Comparison of ENCODE assay signal across 1 cellular context in the genomic region with DNA sequence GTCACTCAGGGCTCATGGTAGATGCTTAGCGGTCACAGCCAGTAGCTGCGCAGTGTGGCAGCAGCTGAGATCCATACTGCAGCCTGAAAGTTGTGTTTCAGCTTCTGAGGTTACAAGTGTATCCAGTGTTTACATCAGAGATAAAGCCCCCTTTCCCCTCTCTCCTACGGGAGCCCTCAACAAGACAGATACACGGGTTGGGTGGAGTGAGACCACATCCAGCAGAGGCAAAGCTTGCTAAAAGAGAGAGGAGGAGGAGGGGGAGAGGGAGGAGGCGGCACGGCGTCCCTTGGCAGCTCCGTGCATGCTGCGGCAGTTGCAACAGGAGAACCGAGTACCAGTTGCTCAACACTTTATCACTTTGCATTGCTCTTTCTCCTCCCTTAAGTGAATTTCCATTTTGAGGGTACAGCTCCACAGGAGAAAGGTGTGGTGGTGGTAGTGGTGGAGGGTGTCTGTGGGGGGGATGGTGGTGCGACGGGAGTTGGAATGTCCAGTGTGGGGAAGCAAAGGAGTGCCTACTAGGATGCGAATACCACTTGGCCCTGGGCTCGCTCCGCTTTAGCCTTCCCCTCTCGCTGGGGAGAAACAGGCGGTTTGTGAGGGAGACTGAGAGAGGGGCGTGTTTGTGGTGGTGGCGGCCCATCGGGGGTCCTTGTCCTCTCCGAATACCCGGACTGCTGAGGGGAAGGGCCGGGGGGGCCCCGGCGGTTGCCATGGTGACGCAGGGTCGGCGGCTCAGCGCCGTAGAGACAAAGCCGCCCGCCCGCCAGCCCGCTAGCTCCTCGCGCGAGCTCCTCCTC.
TF ChIP-seq lines count a peak whose summit lies in the region.

No MANE protein-coding gene starts in this region.

TF ChIP-seq in K562, 482 proteins besides CTCF, POLR2A, EP300 and RAD21 (continued from another document and continues in another):
- TF ChIP-seq FOXP4 (CRISPR knock-in tag; IDR thresholded peaks at IDR 0.05; ENCODE audit: borderline replicate concordance) (no peak), ARID3A (IDR thresholded peaks at IDR 0.05; ENCODE audit: borderline replicate concordance, low read depth, low read length) (no peak), ZNF134 (CRISPR knock-in tag; conservative IDR thresholded peaks at IDR 0.05) (no peak), SMAD1 (IDR thresholded peaks at IDR 0.05; ENCODE audit: low read depth, low read length, partially characterized antibody) (no peak), ZNF79 (CRISPR knock-in tag; IDR thresholded peaks at IDR 0.05; ENCODE audit: low read depth) (no peak), CCAR2 (IDR thresholded peaks at IDR 0.05; ENCODE audit: low read depth, low read length) (no peak), MBD2 (IDR thresholded peaks at IDR 0.05; ENCODE audit: borderline replicate concordance, low read depth) (0 out of 2 replicates have a peak, but pooled peaks have one; percentile 19), TAF9B (IDR thresholded peaks at IDR 0.05; ENCODE audit: partially characterized antibody) (peak; percentile 47), STAT5B (CRISPR knock-in tag; IDR thresholded peaks at IDR 0.05) (no peak), ZNF76 (CRISPR knock-in tag; IDR thresholded peaks at IDR 0.05; ENCODE audit: borderline replicate concordance) (no peak), REST (CRISPR knock-in tag; IDR thresholded peaks at IDR 0.05; ENCODE audit: low read depth) (no peak), L3MBTL2 (IDR thresholded peaks at IDR 0.05) (peak; percentile 34; the same call in 1 of the 2 replicates), ATF4 (CRISPR knock-in tag; IDR thresholded peaks at IDR 0.05) (0 out of 2 replicates have a peak, but pooled peaks have one; percentile 6), ZNF431 (CRISPR knock-in tag; IDR thresholded peaks at IDR 0.05) (peak; percentile 71; the same call in 1 of the 2 replicates), JUN (IDR thresholded peaks at IDR 0.05; ENCODE audit: borderline replicate concordance, low read depth, low read length) (no peak), JUN (CRISPR knock-in tag; IDR thresholded peaks at IDR 0.05; ENCODE audit: borderline replicate concordance) (no peak), PHF20 (IDR thresholded peaks at IDR 0.05; ENCODE audit: partially characterized antibody) (no peak), ZKSCAN3 (CRISPR knock-in tag; IDR thresholded peaks at IDR 0.05) (no peak), ZNF175 (CRISPR knock-in tag; IDR thresholded peaks at IDR 0.05; ENCODE audit: low read depth) (no peak), SLC30A9 (CRISPR knock-in tag; IDR thresholded peaks at IDR 0.05) (no peak), ZNF143 (CRISPR knock-in tag; IDR thresholded peaks at IDR 0.05) (no peak), BRCA1 (IDR thresholded peaks at IDR 0.05) (no peak), BRCA1 (CRISPR knock-in tag; IDR thresholded peaks at IDR 0.05) (no peak), RCOR1 (IDR thresholded peaks at IDR 0.05; ENCODE audit: borderline replicate concordance in 1 of 2, low read depth in 2 of 2, low read length in 2 of 2) (no peak), SRSF7 (optimal IDR thresholded peaks at IDR 0.05; ENCODE audit: low read depth, low read length) (no peak), COPS2 (conservative IDR thresholded peaks at IDR 0.05) (no peak), ZNF184 (CRISPR knock-in tag; IDR thresholded peaks at IDR 0.05) (no peak), ZNF274 (IDR thresholded peaks at IDR 0.05; ENCODE audit: borderline replicate concordance, low read depth, low read length) (no peak), ZNF408 (CRISPR knock-in tag; IDR thresholded peaks at IDR 0.05; ENCODE audit: low read depth) (no peak), THRAP3 (IDR thresholded peaks at IDR 0.05; ENCODE audit: borderline replicate concordance) (no peak), MTA3 (IDR thresholded peaks at IDR 0.05; ENCODE audit: borderline replicate concordance) (peak; percentile 69), ETS1 (conservative IDR thresholded peaks at IDR 0.05; ENCODE audit: control insufficient read depth, low read depth, low read length) (no peak; the same call in 1 of the 2 replicates), ZFPM2 (CRISPR knock-in tag; IDR thresholded peaks at IDR 0.05) (no peak)
- TF ChIP-seq, protein P1, sequence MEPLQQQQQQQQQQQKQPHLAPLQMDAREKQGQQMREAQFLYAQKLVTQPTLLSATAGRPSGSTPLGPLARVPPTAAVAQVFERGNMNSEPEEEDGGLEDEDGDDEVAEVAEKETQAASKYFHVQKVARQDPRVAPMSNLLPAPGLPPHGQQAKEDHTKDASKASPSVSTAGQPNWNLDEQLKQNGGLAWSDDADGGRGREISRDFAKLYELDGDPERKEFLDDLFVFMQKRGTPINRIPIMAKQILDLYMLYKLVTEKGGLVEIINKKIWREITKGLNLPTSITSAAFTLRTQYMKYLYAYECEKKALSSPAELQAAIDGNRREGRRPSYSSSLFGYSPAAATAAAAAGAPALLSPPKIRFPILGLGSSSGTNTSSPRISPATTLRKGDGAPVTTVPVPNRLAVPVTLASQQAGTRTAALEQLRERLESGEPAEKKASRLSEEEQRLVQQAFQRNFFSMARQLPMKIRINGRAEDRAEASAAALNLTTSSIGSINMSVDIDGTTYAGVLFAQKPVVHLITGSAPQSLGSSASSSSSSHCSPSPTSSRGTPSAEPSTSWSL (CRISPR knock-in tag; IDR thresholded peaks at IDR 0.05; ENCODE audit: borderline replicate concordance) = no peak
- TF ChIP-seq, protein P2, sequence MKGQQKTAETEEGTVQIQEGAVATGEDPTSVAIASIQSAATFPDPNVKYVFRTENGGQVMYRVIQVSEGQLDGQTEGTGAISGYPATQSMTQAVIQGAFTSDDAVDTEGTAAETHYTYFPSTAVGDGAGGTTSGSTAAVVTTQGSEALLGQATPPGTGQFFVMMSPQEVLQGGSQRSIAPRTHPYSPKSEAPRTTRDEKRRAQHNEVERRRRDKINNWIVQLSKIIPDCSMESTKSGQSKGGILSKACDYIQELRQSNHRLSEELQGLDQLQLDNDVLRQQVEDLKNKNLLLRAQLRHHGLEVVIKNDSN (CRISPR knock-in tag; IDR thresholded peaks at IDR 0.05) = no peak
- TF ChIP-seq, protein P3, sequence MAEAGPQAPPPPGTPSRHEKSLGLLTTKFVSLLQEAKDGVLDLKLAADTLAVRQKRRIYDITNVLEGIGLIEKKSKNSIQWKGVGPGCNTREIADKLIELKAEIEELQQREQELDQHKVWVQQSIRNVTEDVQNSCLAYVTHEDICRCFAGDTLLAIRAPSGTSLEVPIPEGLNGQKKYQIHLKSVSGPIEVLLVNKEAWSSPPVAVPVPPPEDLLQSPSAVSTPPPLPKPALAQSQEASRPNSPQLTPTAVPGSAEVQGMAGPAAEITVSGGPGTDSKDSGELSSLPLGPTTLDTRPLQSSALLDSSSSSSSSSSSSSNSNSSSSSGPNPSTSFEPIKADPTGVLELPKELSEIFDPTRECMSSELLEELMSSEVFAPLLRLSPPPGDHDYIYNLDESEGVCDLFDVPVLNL (CRISPR knock-in tag; IDR thresholded peaks at IDR 0.05; ENCODE audit: low read depth) = no peak
- TF ChIP-seq, protein P4, sequence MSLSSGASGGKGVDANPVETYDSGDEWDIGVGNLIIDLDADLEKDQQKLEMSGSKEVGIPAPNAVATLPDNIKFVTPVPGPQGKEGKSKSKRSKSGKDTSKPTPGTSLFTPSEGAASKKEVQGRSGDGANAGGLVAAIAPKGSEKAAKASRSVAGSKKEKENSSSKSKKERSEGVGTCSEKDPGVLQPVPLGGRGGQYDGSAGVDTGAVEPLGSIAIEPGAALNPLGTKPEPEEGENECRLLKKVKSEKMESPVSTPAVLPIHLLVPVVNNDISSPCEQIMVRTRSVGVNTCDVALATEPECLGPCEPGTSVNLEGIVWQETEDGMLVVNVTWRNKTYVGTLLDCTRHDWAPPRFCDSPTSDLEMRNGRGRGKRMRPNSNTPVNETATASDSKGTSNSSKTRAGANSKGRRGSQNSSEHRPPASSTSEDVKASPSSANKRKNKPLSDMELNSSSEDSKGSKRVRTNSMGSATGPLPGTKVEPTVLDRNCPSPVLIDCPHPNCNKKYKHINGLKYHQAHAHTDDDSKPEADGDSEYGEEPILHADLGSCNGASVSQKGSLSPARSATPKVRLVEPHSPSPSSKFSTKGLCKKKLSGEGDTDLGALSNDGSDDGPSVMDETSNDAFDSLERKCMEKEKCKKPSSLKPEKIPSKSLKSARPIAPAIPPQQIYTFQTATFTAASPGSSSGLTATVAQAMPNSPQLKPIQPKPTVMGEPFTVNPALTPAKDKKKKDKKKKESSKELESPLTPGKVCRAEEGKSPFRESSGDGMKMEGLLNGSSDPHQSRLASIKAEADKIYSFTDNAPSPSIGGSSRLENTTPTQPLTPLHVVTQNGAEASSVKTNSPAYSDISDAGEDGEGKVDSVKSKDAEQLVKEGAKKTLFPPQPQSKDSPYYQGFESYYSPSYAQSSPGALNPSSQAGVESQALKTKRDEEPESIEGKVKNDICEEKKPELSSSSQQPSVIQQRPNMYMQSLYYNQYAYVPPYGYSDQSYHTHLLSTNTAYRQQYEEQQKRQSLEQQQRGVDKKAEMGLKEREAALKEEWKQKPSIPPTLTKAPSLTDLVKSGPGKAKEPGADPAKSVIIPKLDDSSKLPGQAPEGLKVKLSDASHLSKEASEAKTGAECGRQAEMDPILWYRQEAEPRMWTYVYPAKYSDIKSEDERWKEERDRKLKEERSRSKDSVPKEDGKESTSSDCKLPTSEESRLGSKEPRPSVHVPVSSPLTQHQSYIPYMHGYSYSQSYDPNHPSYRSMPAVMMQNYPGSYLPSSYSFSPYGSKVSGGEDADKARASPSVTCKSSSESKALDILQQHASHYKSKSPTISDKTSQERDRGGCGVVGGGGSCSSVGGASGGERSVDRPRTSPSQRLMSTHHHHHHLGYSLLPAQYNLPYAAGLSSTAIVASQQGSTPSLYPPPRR (CRISPR knock-in tag; IDR thresholded peaks at IDR 0.05; ENCODE audit: borderline replicate concordance) = no peak
- TF ChIP-seq, protein P5, sequence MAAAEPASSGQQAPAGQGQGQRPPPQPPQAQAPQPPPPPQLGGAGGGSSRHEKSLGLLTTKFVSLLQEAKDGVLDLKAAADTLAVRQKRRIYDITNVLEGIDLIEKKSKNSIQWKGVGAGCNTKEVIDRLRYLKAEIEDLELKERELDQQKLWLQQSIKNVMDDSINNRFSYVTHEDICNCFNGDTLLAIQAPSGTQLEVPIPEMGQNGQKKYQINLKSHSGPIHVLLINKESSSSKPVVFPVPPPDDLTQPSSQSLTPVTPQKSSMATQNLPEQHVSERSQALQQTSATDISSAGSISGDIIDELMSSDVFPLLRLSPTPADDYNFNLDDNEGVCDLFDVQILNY (CRISPR knock-in tag; IDR thresholded peaks at IDR 0.05) = no peak
